In the genomic region with DNA sequence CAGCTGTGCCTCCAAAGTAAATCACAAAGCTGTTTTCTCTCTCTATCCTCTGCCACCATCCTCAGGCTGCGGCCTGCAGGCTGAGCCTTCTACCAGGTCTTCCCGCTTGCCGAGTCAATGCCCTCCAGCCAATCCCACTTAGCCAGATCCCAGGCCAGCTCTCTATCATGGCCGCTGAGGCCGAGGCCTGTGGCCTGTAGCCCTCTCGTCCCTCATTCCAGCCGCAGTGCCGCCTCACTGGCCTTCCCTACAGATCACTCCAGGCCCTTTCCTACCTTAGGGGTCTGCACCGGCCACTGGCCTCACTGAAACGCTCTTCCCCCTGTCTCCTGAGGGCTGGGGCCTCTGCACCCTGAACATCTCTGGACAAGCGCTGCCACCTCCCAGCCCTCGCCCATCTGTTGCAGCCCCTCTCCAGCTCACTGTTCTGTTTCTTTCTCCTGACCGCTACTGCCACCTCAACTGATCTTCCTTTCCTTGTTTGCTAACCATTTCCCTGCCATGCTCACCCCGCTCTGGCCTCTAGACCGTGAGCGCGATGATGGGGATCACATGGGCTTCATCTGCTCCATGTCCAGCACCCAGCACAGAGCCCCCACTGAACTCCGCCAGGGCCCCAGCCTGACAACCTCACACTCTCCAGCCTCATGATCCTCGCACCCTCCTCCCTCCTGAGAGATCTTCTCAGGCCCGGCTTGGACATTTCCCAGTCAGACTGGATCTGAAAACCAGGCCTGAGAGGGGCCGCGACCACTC, we compare ENCODE assay signal across 1 cellular context.
TF ChIP-seq lines count a peak whose summit lies in the region.

No MANE protein-coding gene starts in this region.

TF ChIP-seq in WTC11, 78 proteins besides CTCF, POLR2A, EP300 and RAD21 (continued from another document):
- TF ChIP-seq ATF6 (CRISPR knock-in tag; IDR thresholded peaks at IDR 0.05) (no peak), ETV6 (CRISPR knock-in tag; IDR thresholded peaks at IDR 0.05) (no peak), ESRRA (CRISPR knock-in tag; IDR thresholded peaks at IDR 0.05; ENCODE audit: borderline replicate concordance) (no peak), NFE2L1 (CRISPR knock-in tag; IDR thresholded peaks at IDR 0.05) (no peak)
